ENCODE assay signal across 23 cellular contexts in the genomic region with DNA sequence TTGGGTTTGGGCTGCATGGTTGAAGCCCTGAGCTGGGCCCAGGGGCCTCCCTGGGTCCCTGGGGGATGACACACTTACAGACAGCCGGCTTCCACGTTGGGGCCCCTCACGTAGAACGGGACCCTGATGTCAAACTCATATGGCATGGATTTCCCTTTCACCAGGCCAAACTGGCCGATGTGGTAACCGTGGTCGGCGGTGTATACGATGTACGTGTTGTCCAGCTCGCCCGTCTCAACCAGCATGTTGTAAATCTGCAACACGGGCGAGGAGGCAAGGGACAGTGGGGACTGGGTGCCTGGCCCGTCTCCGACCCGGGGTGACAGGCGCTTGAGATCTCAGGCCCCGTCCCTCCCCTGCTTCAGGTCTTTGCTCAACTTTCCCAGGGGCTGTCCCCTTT.
DNase-seq lines count a peak whose midpoint lies in the region; ATAC-seq, FAIRE-seq and TF ChIP-seq lines count a peak whose summit lies in the region.
"Had no signal": no experiment of that assay in that cellular context is flagged by ENCODE, and none has a peak within 500 bp of the region (broad histone marks: within the 10 kb centered on the region; RNA-seq: fewer than 3 reads in every experiment).

No MANE protein-coding gene starts in this region.

- H3K4me3 Mint-ChIP-seq in activated T-cell treated with anti-CD3 and anti-CD28 coated beads, Interleukin-2, amount 50 U/mL, for 24 hours: no peak overlapping the region
- H3K4me3 Mint-ChIP-seq: CD8-positive, alpha-beta T cell had no signal

- peaks cover 17% of the 10 kb centered on the region for H3K4me1 ChIP-seq in lower lobe of right lung

- intact Hi-C loops in lower lobe of right lung (cut with DNase I): no loop called here

- peak overlapping the region; percentile 26 for H3K27ac Mint-ChIP-seq in activated T-cell treated with anti-CD3 and anti-CD28 coated beads, Interleukin-2, amount 50 U/mL, for 24 hours
- H3K27ac Mint-ChIP-seq: CD8-positive, alpha-beta T cell; IgD-negative memory B cell had no signal

- H3K27me3 Mint-ChIP-seq in activated T-cell treated with anti-CD3 and anti-CD28 coated beads, Interleukin-2, amount 50 U/mL, for 24 hours: no peaks in the 10 kb centered on the region
- H3K27me3 Mint-ChIP-seq: IgD-negative memory B cell had no signal

- H3K36me3 ChIP-seq in lower lobe of right lung: no peaks in the 10 kb centered on the region

- DNase-seq in activated T-cell treated with anti-CD3 and anti-CD28 coated beads, Interleukin-2, amount 50 U/mL, for 24 hours: no peak
- DNase-seq in activated T-cell treated with anti-CD3 and anti-CD28 coated beads, Interleukin-2, amount 50 U/mL, for 48 hours: no peak
- no peak for DNase-seq in HTR-8/SVneo (ENCODE audit: insufficient read length, low spot score)
- no peak for DNase-seq in lower lobe of right lung
- no peak for DNase-seq in urothelium cell line (ENCODE audit: low spot score)
- no peak for DNase-seq in NCI-H345 (lab: John Stamatoyannopoulos, UW)
- no peak for DNase-seq in cortex of kidney (lab: John Stamatoyannopoulos, UW)
- DNase-seq: ACHN; CD8-positive, alpha-beta T cell; DND-41; MV-4-11; NCI-H1105 treated with DMSO at 0.1 percent for 48 hours; NCI-H2081; NCI-H2171; NCI-H446; NCI-H526; SHP77 treated with DMSO at 0.1 percent for 48 hours had no signal

- ATAC-seq in lower lobe of right lung: no peak
- ATAC-seq in HG02571 (IDR thresholded peaks at IDR 0.05; ENCODE audit: unreplicated experiment): no peak
- ATAC-seq: CD8-positive, alpha-beta T cell; GM12878 had no signal

- H3K4me1 Mint-ChIP-seq in activated T-cell treated with anti-CD3 and anti-CD28 coated beads, Interleukin-2, amount 50 U/mL, for 24 hours (ENCODE audit: low read depth): no peaks in the 10 kb centered on the region

- H3K27me3 ChIP-seq in lower lobe of right lung (ENCODE audit: low read depth): no peaks in the 10 kb centered on the region

- no peak for TF ChIP-seq CTCF in lower lobe of right lung (IDR thresholded peaks at IDR 0.05)

- H3K36me3 Mint-ChIP-seq in activated T-cell treated with anti-CD3 and anti-CD28 coated beads, Interleukin-2, amount 50 U/mL, for 24 hours (ENCODE audit: low read depth): no peaks in the 10 kb centered on the region
- H3K36me3 Mint-ChIP-seq: CD8-positive, alpha-beta T cell; IgD-negative memory B cell had no signal

- no peaks in the 10 kb centered on the region for H3K9me3 ChIP-seq in lower lobe of right lung

- FAIRE-seq in HTR-8/SVneo (lab: Jason Lieb, UNC) (peak; percentile 90), urothelium cell line (lab: Jason Lieb, UNC) (peak; percentile 76)
- FAIRE-seq: GM12878, H54, RCC 7860 had no signal

- peak overlapping the region; percentile 78 for H3K27ac ChIP-seq in lower lobe of right lung
- H3K27ac ChIP-seq: 22Rv1 had no signal

- no peaks in the 10 kb centered on the region for H3K9me3 Mint-ChIP-seq in activated T-cell treated with anti-CD3 and anti-CD28 coated beads, Interleukin-2, amount 50 U/mL, for 24 hours
- H3K9me3 Mint-ChIP-seq: CD8-positive, alpha-beta T cell; IgD-negative memory B cell had no signal

- H3K4me3 ChIP-seq in lower lobe of right lung: no peak overlapping the region
- H3K4me3 ChIP-seq: GM12878 had no signal
